In the genomic region with DNA sequence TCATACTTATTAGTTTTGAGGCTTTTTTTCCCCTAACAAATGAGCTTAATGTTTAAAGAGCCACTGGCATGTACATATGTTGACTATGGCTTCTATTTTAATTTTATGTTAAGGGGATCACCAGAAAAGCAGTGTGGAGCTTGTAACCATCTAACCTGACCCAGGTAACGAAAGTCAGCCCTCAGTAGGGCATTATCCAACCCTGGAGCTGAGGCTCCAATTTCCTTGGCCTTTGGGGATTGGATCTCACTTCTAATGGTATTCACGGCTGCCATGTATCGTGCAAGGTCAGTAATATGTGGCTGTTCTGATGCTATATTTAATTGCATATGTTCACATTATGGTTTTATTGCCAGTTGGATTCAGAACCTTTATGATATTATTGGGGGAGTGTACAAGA, we compare ENCODE assay signal across 1 cellular context.
TF ChIP-seq lines count a peak whose summit lies in the region.

No MANE protein-coding gene starts in this region.

TF ChIP-seq in GM23338, 12 proteins besides CTCF, POLR2A, EP300 and RAD21 (continued from another document):
- TF ChIP-seq, protein P1, sequence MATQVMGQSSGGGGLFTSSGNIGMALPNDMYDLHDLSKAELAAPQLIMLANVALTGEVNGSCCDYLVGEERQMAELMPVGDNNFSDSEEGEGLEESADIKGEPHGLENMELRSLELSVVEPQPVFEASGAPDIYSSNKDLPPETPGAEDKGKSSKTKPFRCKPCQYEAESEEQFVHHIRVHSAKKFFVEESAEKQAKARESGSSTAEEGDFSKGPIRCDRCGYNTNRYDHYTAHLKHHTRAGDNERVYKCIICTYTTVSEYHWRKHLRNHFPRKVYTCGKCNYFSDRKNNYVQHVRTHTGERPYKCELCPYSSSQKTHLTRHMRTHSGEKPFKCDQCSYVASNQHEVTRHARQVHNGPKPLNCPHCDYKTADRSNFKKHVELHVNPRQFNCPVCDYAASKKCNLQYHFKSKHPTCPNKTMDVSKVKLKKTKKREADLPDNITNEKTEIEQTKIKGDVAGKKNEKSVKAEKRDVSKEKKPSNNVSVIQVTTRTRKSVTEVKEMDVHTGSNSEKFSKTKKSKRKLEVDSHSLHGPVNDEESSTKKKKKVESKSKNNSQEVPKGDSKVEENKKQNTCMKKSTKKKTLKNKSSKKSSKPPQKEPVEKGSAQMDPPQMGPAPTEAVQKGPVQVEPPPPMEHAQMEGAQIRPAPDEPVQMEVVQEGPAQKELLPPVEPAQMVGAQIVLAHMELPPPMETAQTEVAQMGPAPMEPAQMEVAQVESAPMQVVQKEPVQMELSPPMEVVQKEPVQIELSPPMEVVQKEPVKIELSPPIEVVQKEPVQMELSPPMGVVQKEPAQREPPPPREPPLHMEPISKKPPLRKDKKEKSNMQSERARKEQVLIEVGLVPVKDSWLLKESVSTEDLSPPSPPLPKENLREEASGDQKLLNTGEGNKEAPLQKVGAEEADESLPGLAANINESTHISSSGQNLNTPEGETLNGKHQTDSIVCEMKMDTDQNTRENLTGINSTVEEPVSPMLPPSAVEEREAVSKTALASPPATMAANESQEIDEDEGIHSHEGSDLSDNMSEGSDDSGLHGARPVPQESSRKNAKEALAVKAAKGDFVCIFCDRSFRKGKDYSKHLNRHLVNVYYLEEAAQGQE (IDR thresholded peaks at IDR 0.05; ENCODE audit: unreplicated experiment): no peak
- TF ChIP-seq, protein P2, sequence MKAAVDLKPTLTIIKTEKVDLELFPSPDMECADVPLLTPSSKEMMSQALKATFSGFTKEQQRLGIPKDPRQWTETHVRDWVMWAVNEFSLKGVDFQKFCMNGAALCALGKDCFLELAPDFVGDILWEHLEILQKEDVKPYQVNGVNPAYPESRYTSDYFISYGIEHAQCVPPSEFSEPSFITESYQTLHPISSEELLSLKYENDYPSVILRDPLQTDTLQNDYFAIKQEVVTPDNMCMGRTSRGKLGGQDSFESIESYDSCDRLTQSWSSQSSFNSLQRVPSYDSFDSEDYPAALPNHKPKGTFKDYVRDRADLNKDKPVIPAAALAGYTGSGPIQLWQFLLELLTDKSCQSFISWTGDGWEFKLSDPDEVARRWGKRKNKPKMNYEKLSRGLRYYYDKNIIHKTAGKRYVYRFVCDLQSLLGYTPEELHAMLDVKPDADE (IDR thresholded peaks at IDR 0.05): no peak
- TF ChIP-seq POLR2AphosphoS5 (IDR thresholded peaks at IDR 0.05; ENCODE audit: low read depth) (no peak), EZH2 (IDR thresholded peaks at IDR 0.05; ENCODE audit: low read depth, unreplicated experiment) (no peak)
